In the genomic region with DNA sequence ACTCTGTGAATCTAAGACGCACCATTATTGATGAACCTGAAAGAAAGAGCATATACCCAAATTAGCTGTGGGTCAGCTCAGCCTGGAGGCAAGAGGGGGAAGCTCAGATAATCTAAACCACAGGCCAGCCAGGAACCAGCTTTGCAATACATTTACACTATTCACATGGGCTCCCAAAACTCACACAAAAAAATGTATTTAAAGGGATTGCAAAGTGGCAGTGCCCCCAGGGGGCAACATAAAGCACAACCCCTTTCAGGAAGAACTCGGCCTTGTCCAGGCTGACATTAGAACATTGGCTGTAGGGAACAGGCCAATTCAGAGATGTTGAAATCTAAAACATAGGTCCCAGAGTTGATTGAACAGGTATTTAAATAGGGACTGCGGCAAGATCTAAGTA, we compare ENCODE assay signal across 12 cellular contexts. TPM values are rescaled to one million over a fixed set of nuclear protein-coding genes. Genes with fewer than 3 reads are reported as not detected.
A peak's percentile ranks its signal among the peaks of the same experiment; 100 is the strongest.
DNase-seq lines count a peak whose midpoint lies in the region; ATAC-seq and TF ChIP-seq lines count a peak whose summit lies in the region.
"Had no signal": no experiment of that assay in that cellular context is flagged by ENCODE, and none has a peak within 500 bp of the region (broad histone marks: within the 10 kb centered on the region; RNA-seq: fewer than 3 reads in every experiment).

No MANE protein-coding gene starts in this region.

- no peak for TF ChIP-seq CTCF in coronary artery (IDR thresholded peaks at IDR 0.05)
- peak; percentile 5 for TF ChIP-seq CTCF in retinal pigment epithelial cell (conservative IDR thresholded peaks at IDR 0.05; ENCODE audit: low read depth, low read length)
- no peak for TF ChIP-seq CTCF in uterus (IDR thresholded peaks at IDR 0.05)

- no peaks in the 10 kb centered on the region for H3K9me3 ChIP-seq in uterus
- H3K9me3 ChIP-seq: upper lobe of right lung had no signal

- TF ChIP-seq POLR2A in uterus (IDR thresholded peaks at IDR 0.05) = no peak

- peaks cover 0 to 5% of the 10 kb centered on the region in 2 donors for H3K4me1 ChIP-seq in uterus

- H3K27ac ChIP-seq in coronary artery (no peak overlapping the region), uterus (peak overlapping the region in 1 of 2 donors; percentile 75)

- no peaks in the 10 kb centered on the region for H3K9me3 Mint-ChIP-seq in activated naive CD4-positive, alpha-beta T cell treated with anti-CD3 and anti-CD28 coated beads, Interleukin-2, amount 50 U/mL, for 24 hours

- H3K4me3 ChIP-seq in coronary artery (no peak overlapping the region), retinal pigment epithelial cell (ENCODE audit: low read length) (no peak overlapping the region), uterus (no peak overlapping the region)

- no peak for ATAC-seq in HG02840 (IDR thresholded peaks at IDR 0.05; ENCODE audit: low FRiP score, unreplicated experiment)
- ATAC-seq in GM19452 (IDR thresholded peaks at IDR 0.05; ENCODE audit: unreplicated experiment) = no peak

- no peaks in the 10 kb centered on the region for H3K27me3 ChIP-seq in uterus
- H3K27me3 ChIP-seq: upper lobe of right lung had no signal

- no peaks in the 10 kb centered on the region for H3K36me3 ChIP-seq in uterus
- H3K36me3 ChIP-seq: upper lobe of right lung had no signal

- DNase-seq in activated naive CD4-positive, alpha-beta T cell treated with anti-CD3 and anti-CD28 coated beads, Interleukin-2, amount 50 U/mL, for 16 hours = no peak
- DNase-seq in MV-4-11 (lab: John Stamatoyannopoulos, UW) (peak; percentile 29), coronary artery (ENCODE audit: low spot score) (peak; percentile 70), retinal pigment epithelial cell (ENCODE audit: low read depth) (no peak), uterus (no peak)
- DNase-seq: upper lobe of right lung had no signal

- H3K4me3 Mint-ChIP-seq in activated naive CD4-positive, alpha-beta T cell treated with anti-CD3 and anti-CD28 coated beads, Interleukin-2, amount 50 U/mL, for 24 hours = peak overlapping the region; percentile 65

- intact Hi-C loops in uterus (cut with DNase I; ENCODE audit: low total_unique reads) = no loop called here

- H3K4me1 Mint-ChIP-seq in activated naive CD4-positive, alpha-beta T cell treated with anti-CD3 and anti-CD28 coated beads, Interleukin-2, amount 50 U/mL, for 24 hours = peaks cover 21% of the 10 kb centered on the region

- H3K36me3 Mint-ChIP-seq in activated naive CD4-positive, alpha-beta T cell treated with anti-CD3 and anti-CD28 coated beads, Interleukin-2, amount 50 U/mL, for 24 hours = no peaks in the 10 kb centered on the region

- H3K27ac Mint-ChIP-seq in activated naive CD4-positive, alpha-beta T cell treated with anti-CD3 and anti-CD28 coated beads, Interleukin-2, amount 50 U/mL, for 24 hours = peak overlapping the region; percentile 64

- H3K27me3 Mint-ChIP-seq in activated naive CD4-positive, alpha-beta T cell treated with anti-CD3 and anti-CD28 coated beads, Interleukin-2, amount 50 U/mL, for 24 hours = no peaks in the 10 kb centered on the region

RNA-seq across cellular contexts. Expression of gene PROZ, which starts 3.2 kb away (rescaled TPM):
- not detected for total RNA-seq in uterus
- total RNA-seq: glomerular endothelial cell, LHCN-M2, mucosa of gallbladder, upper lobe of right lung had no signal

RNA-seq across cellular contexts. Expression of gene F10, which starts 32.6 kb away (rescaled TPM):
- 10 to 100 TPM in 2 of 4 donors, 1 to 10 TPM in 2; 6.8 to 56.8 (median 12.1) TPM for total RNA-seq in uterus
- total RNA-seq: glomerular endothelial cell had no signal

RNA-seq across cellular contexts. Expression of gene F7, which starts 49.6 kb away (rescaled TPM):
- total RNA-seq in uterus = under 1 TPM in 1 of 4 donors, not detected in 3; 0.69 TPM
- total RNA-seq: glomerular endothelial cell, LHCN-M2 had no signal

RNA-seq across cellular contexts. Expression of gene PCID2, which starts 53.3 kb away (rescaled TPM):
- 10 to 100 TPM; 35.9 to 75.6 (median 70.7) TPM for total RNA-seq in uterus

RNA-seq across cellular contexts. Expression of gene CUL4A, which starts 54.2 kb away (rescaled TPM):
- 100 to 1,000 TPM in 1 of 4 donors, 10 to 100 TPM in 3; 34.3 to 110 (median 66.1) TPM for total RNA-seq in uterus

Comparison
In these comparisons a context has a peak if more than half of its experiments do, and no peak if none do; other contexts are left out.
1. DNase-seq: peak in MV-4-11 (single experiment) and coronary artery (single experiment); none in activated naive CD4-positive, alpha-beta T cell treated with anti-CD3 and anti-CD28 coated beads, Interleukin-2, amount 50 U/mL, for 16 hours (single experiment), retinal pigment epithelial cell (single experiment) and uterus (0 of 2).